In genomic region chr14:91509083-91509877, GRCh38 we compare ENCODE assay signal across 8 cellular contexts. TPM values are rescaled to one million over a fixed set of nuclear protein-coding genes. Genes with fewer than 3 reads are reported as not detected.
DNase-seq lines count a peak whose midpoint lies in the region; ATAC-seq and TF ChIP-seq lines count a peak whose summit lies in the region.

No MANE protein-coding gene starts in this region.

- POLR2A ChIA-PET in AG04450 (lab: Yijun Ruan, JAX): no interaction called here

- TF ChIP-seq CTCF in AG04450 (IDR thresholded peaks at IDR 0.05; ENCODE audit: low read depth, low read length) (no peak), RWPE2 (IDR thresholded peaks at IDR 0.05; ENCODE audit: poor library complexity, severe bottlenecking) (no peak), right atrium auricular region (IDR thresholded peaks at IDR 0.05) (no peak)

- H3K9me3 ChIP-seq in AG04450 (ENCODE audit: control insufficient read depth, insufficient read depth, low read length) (peaks cover 2% of the 10 kb centered on the region; the same call in 1 of the 2 replicates), RWPE2 (ENCODE audit: severe bottlenecking) (no peaks in the 10 kb centered on the region), right atrium auricular region (no peaks in the 10 kb centered on the region)

- H3K4me1 ChIP-seq in RWPE2 (ENCODE audit: insufficient read depth, poor library complexity, severe bottlenecking) (peaks cover 4% of the 10 kb centered on the region), right atrium auricular region (peaks cover 0 to 29% of the 10 kb centered on the region in 2 donors)

- H3K4me3 ChIP-seq in AG04450 (ENCODE audit: low read depth, low read length) (peak overlapping the region; percentile 89), RWPE2 (ENCODE audit: severe bottlenecking) (peak overlapping the region; percentile 78), right atrium auricular region (peak overlapping the region; percentile 97)

- CTCF ChIA-PET in AG04450 (lab: Charles Lee): no interaction called here

- H3K36me3 ChIP-seq in RWPE2 (ENCODE audit: low read depth) (peaks cover 42% of the 10 kb centered on the region), right atrium auricular region (peaks cover 6% of the 10 kb centered on the region)

- H3K27me3 ChIP-seq in AG04450 (ENCODE audit: control insufficient read depth, insufficient read depth, low read length) (no peaks in the 10 kb centered on the region), RWPE2 (ENCODE audit: insufficient read depth, poor library complexity, severe bottlenecking) (no peaks in the 10 kb centered on the region), right atrium auricular region (no peaks in the 10 kb centered on the region)

- H3K27ac ChIP-seq in AG04450 (ENCODE audit: low read depth, low read length) (peak overlapping the region; percentile 99), RWPE2 (ENCODE audit: poor library complexity, severe bottlenecking) (peak overlapping the region; percentile 89), right atrium auricular region (peak overlapping the region; percentile 98 to 100)

- peak; percentile 8 for ATAC-seq in GM19025 (IDR thresholded peaks at IDR 0.05; ENCODE audit: low read depth, unreplicated experiment)
- ATAC-seq in HG03354 (IDR thresholded peaks at IDR 0.05; ENCODE audit: poor library complexity, severe bottlenecking, unreplicated experiment): peak; percentile 16
- ATAC-seq in RWPE2 (ENCODE audit: low read depth): peak; percentile 4; the same call in 1 of the 3 replicates

- DNase-seq in AG04450 (ENCODE audit: low read depth, low spot score) (no peak), RWPE2 (ENCODE audit: low spot score) (peak; percentile 74), right atrium auricular region (ENCODE audit: low spot score) (no peak), putamen (ENCODE audit: low spot score) (peak; percentile 5), DMS153 (lab: John Stamatoyannopoulos, UW) (no peak)
- peak; percentile 6 for DNase-seq in activated naive CD8-positive, alpha-beta T cell treated with anti-CD3 and anti-CD28 coated beads, Interleukin-2, amount 50 U/mL, for 16 hours (ENCODE audit: low read depth, low spot score)

RNA-seq across cellular contexts. Expression of gene PPP4R3A, which starts 0.8 kb away (rescaled TPM):
- polyA plus RNA-seq in AG04450 (2011; rRNA removed): 42.4 and 46.9 TPM in 2 replicates
- polyA minus RNA-seq in AG04450 (2011; rRNA and poly(A)+ RNA removed): 32.7 and 45.1 TPM in 2 replicates
- 10 to 100 TPM; 40.2 to 48.0 TPM for total RNA-seq in right atrium auricular region

Comparison
In these comparisons a context has a peak if more than half of its experiments do, and no peak if none do; other contexts are left out.
1. DNase-seq: peak in RWPE2 (single experiment), activated naive CD8-positive, alpha-beta T cell treated with anti-CD3 and anti-CD28 coated beads, Interleukin-2, amount 50 U/mL, for 16 hours (single experiment) and putamen (single experiment); none in AG04450 (single experiment), right atrium auricular region (single experiment) and DMS153 (single experiment).
2. Peak in every context shown above with its lines, with median percentiles within 50 percentile points of each other: H3K27ac ChIP-seq, H3K4me3 ChIP-seq and ATAC-seq.